Comparison of ENCODE assay signal across 14 cellular contexts in genomic region chr18:2312440-2312839, GRCh38.
DNase-seq lines count a peak whose midpoint lies in the region; ATAC-seq lines count a peak whose summit lies in the region.
"Had no signal": no experiment of that assay in that cellular context is flagged by ENCODE, and none has a peak within 500 bp of the region (broad histone marks: within the 10 kb centered on the region; RNA-seq: fewer than 3 reads in every experiment).

No MANE protein-coding gene starts in this region.

- peak; percentile 3 for DNase-seq in medulla oblongata (ENCODE audit: extremely low spot score)
- DNase-seq in activated effector memory CD4-positive, alpha-beta T cell treated with anti-CD3 and anti-CD28 coated beads, Interleukin-2, amount 50 U/mL, for 16 hours = no peak
- no peak for DNase-seq in HK-2 (ENCODE audit: unreplicated experiment)
- DNase-seq: brain microvascular endothelial cell, heart right ventricle, KBM-7, left ventricle myocardium superior, NCI-H2227 treated with DMSO at 0.1 percent for 48 hours had no signal

- ATAC-seq in GM19025 (IDR thresholded peaks at IDR 0.05; ENCODE audit: low read depth, unreplicated experiment) (peak; percentile 50), HG02588 (IDR thresholded peaks at IDR 0.05; ENCODE audit: unreplicated experiment) (peak; percentile 84), HG03460 (IDR thresholded peaks at IDR 0.05; ENCODE audit: unreplicated experiment) (peak; percentile 62), GM21737 (IDR thresholded peaks at IDR 0.05; ENCODE audit: unreplicated experiment) (no peak)
- ATAC-seq: activated CD4-positive, CD25-positive, alpha-beta regulatory T cell treated with anti-CD3 and anti-CD28 coated beads, Interleukin-2, amount 50 U/mL, for 24 hours; activated T-helper 17 cell treated with anti-CD3 and anti-CD28 coated beads, Interleukin-2, amount 50 U/mL, for 72 hours; heart right ventricle; left ventricle myocardium superior had no signal
